1 cellular context compared by ENCODE assay signal in the genomic region with DNA sequence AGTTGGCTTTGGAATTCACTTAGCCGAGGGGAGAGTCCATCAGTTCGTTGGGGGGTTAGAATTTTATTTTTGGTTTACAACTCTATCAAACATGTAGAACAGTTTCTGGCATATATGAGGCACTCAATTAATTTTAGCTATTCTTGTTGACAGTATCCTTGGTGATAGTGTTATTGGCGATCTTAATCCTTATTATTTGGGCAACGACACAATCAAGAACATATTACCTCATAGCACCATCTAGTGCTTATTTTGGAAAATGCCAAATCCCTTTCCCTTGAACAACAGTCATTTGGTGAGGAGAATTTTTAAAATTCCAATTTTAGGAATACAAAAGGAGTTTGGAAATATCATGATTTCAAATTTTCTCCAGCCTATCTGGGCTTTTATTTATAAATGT.
TF ChIP-seq lines count a peak whose summit lies in the region.

No MANE protein-coding gene starts in this region.

TF ChIP-seq in GM12878, 131 proteins besides CTCF, POLR2A, EP300 and RAD21 (continued from another document):
- TF ChIP-seq, protein P1, sequence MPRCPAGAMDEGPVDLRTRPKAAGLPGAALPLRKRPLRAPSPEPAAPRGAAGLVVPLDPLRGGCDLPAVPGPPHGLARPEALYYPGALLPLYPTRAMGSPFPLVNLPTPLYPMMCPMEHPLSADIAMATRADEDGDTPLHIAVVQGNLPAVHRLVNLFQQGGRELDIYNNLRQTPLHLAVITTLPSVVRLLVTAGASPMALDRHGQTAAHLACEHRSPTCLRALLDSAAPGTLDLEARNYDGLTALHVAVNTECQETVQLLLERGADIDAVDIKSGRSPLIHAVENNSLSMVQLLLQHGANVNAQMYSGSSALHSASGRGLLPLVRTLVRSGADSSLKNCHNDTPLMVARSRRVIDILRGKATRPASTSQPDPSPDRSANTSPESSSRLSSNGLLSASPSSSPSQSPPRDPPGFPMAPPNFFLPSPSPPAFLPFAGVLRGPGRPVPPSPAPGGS (IDR thresholded peaks at IDR 0.05; ENCODE audit: borderline replicate concordance, insufficient read depth, low read depth, low read length, poor library complexity, severe bottlenecking) = no peak
- TF ChIP-seq NBN (IDR thresholded peaks at IDR 0.05) (no peak), NFYA (IDR thresholded peaks at IDR 0.05; ENCODE audit: borderline replicate concordance, low read depth, low read length) (no peak), ZNF217 (IDR thresholded peaks at IDR 0.05) (no peak), NFIC (IDR thresholded peaks at IDR 0.05; ENCODE audit: low read depth, low read length) (no peak), TAF1 (IDR thresholded peaks at IDR 0.05; ENCODE audit: borderline replicate concordance, low read depth, low read length) (no peak)
